In the genomic region with DNA sequence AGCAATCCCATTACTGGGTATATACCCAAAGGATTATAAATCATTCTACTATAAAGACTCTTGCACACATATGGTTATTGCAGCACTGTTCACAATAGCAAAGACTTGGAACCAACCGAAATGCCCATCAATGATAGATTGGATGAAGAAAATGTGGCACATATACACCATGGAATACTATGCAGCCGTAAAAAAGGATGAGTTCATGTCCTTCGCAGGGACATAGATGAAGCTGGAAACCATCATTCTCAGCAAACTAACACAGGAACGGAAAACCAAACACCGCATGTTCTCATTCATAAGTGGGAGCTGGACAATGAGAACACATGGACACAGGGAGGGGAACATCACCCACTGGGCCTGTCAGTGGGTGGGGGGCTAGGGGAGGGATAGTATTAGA, we compare ENCODE assay signal across 11 cellular contexts. TPM values are rescaled to one million over a fixed set of nuclear protein-coding genes. Genes with fewer than 3 reads are reported as not detected.
"Had no signal": no experiment of that assay in that cellular context is flagged by ENCODE, and none has a peak within 500 bp of the region (broad histone marks: within the 10 kb centered on the region; RNA-seq: fewer than 3 reads in every experiment).

No MANE protein-coding gene starts in this region.

RNA-seq across cellular contexts. Expression of a gene that starts 2.9 kb away (rescaled TPM):
- total RNA-seq: OCI-LY7, PC-3, PC-9, Peyer's patch, Right ventricle myocardium inferior, Right ventricle myocardium superior, RPMI7951, SJCRH30, SJSA1, SK-MEL-5 had no signal
- polyA plus RNA-seq: SK-N-SH had no signal

RNA-seq across cellular contexts. Expression of a gene that starts 18.4 kb away (rescaled TPM):
- total RNA-seq: OCI-LY7, PC-3, PC-9, Peyer's patch, Right ventricle myocardium inferior, Right ventricle myocardium superior, RPMI7951, SJSA1, SK-MEL-5 had no signal
- polyA plus RNA-seq: SK-N-SH had no signal

RNA-seq across cellular contexts. Expression of a gene that starts 57.3 kb away (rescaled TPM):
- total RNA-seq: OCI-LY7, PC-3, PC-9, Peyer's patch, Right ventricle myocardium inferior, Right ventricle myocardium superior, RPMI7951, SJCRH30, SJSA1, SK-MEL-5 had no signal
- polyA plus RNA-seq: SK-N-SH had no signal
